6 cellular contexts compared by ENCODE assay signal in the genomic region with DNA sequence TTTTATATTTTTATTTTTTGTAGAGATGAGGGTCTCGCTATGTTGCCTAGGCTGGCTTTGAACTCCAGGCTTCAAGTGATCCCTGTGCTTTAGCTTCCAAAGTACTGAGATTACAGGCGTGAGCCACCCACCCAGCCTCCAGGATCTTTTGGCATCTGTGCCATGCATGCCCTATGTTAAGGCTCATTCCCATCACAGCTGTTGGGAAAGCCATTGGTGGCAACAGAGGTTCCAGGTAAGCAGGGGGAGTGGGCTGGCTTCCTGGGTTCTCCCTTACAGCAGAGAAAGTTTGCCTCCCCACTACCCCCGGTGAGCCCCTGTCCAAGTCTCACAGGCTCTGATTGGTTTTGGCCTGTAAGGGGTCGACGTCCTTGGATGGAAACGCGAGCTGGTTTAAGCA.
"Had no signal": no experiment of that assay in that cellular context is flagged by ENCODE, and none has a peak within 500 bp of the region (broad histone marks: within the 10 kb centered on the region; RNA-seq: fewer than 3 reads in every experiment).

No MANE protein-coding gene starts in this region.

- ATAC-seq: HCT116 had no signal

- H3K36me3 ChIP-seq: HAP-1 had no signal

- H3K9me3 ChIP-seq: HAP-1 had no signal

- DNase-seq: GOT3, H7, HFFc6 had no signal

- H3K4me3 ChIP-seq: HAP-1 had no signal

- H3K4me1 ChIP-seq: HAP-1 had no signal

- H3K27ac ChIP-seq: HL-60 had no signal
